31 cellular contexts compared by ENCODE assay signal in the genomic region with DNA sequence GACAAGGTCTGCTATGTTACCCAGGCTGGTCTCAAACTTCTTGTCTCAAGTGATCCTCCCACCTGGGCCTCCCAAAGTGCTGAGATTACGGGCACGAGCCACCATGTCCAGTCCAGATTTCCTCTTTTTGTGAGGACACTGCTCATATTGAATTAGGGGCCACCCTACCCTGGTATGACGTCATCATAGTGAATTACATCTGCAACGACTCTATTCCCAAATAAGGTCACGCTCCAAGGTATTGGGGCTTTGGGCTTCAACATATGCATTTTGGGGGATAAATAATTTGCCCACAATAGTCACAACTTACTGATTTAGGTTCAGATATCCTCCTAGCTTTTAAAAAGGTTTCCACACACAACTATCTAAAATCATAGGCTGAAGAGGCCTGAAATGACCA. TPM values are rescaled to one million over a fixed set of nuclear protein-coding genes. Genes with fewer than 3 reads are reported as not detected.
"Had no signal": no experiment of that assay in that cellular context is flagged by ENCODE, and none has a peak within 500 bp of the region (broad histone marks: within the 10 kb centered on the region; RNA-seq: fewer than 3 reads in every experiment).

No MANE protein-coding gene starts in this region.

- H3K9me3 ChIP-seq: neutrophil, pancreas, prostate gland, suprapubic skin, testis, transverse colon had no signal

- H3K4me3 Mint-ChIP-seq: naive thymus-derived CD8-positive, alpha-beta T cell; natural killer cell treated with Interleukin-12 subunit alpha and Interleukin-12 subunit beta and Interleukin-15 and Interleukin-18, amount 100 ng/mL, for 72 hours; nephron progenitor cell; neural crest cell; stimulated activated memory B cell treated with anti-CD40 and anti-IgM and Interleukin-4, amounts not matched to agents 10 μg/mL and 1 μg/mL and 100 μg/mL, for 72 hours; stimulated activated naive CD8-positive, alpha-beta T cell treated with anti-CD3 and anti-CD28 coated beads, Interleukin-15, amount 100 ng/mL, for 72 hours; type B pancreatic cell had no signal

- H3K36me3 ChIP-seq: neutrophil, pancreas, prostate gland, spleen, suprapubic skin, tibial artery, transverse colon, upper lobe of right lung, uterus had no signal

- FAIRE-seq: pancreas had no signal

- H3K36me3 Mint-ChIP-seq: stimulated activated memory B cell treated with anti-CD40 and anti-IgM and Interleukin-4, amounts not matched to agents 10 μg/mL and 1 μg/mL and 100 μg/mL, for 72 hours; type B pancreatic cell had no signal

- DNase-seq: naive thymus-derived CD8-positive, alpha-beta T cell; nephron progenitor cell; nucleus accumbens; pancreas; retina; right cardiac atrium; spleen; stimulated activated CD4-positive, alpha-beta T cell treated with anti-CD3 and anti-CD28 coated beads, Interleukin-12 subunit alpha, Interleukin-12 subunit beta, amount 100 ng/mL, for 4 hours; stimulated activated CD4-positive, alpha-beta T cell treated with anti-CD3 and anti-CD28 coated beads, Interleukin-1b, Interleukin-23, amount 100 ng/mL, for 48 hours; stimulated activated CD4-positive, alpha-beta T cell treated with anti-CD3 and anti-CD28 coated beads, Interleukin-4, amount 100 ng/mL, for 1 hour; stimulated activated CD4-positive, alpha-beta T cell treated with anti-CD3 and anti-CD28 coated beads, Interleukin-4, amount 100 ng/mL, for 4 hours; stimulated activated CD8-positive, alpha-beta memory T cell treated with anti-CD3 and anti-CD28 coated beads, Interleukin-4, amount 100 ng/mL, for 48 hours; stimulated activated naive CD4-positive, alpha-beta T cell; stimulated activated naive CD8-positive, alpha-beta T cell treated with anti-CD3 and anti-CD28 coated beads, Interleukin-15, amount 100 ng/mL, for 72 hours; stimulated activated naive CD8-positive, alpha-beta T cell treated with anti-CD3 and anti-CD28 coated beads, Interleukin-15, Interleukin-2, amounts not matched to agents 100 U/mL and 50 U/mL, for 24 hours; substantia nigra; testis; tibial artery; transverse colon; upper lobe of right lung; uterus had no signal

- H3K27ac ChIP-seq: neutrophil, pancreas, prostate gland, skin epidermis, spleen, suprapubic skin, testis, tibial artery, transverse colon, upper lobe of right lung, uterus had no signal

- H3K4me1 ChIP-seq: pancreas, prostate gland, spleen, suprapubic skin, testis, tibial artery, transverse colon, upper lobe of right lung, uterus had no signal

- ATAC-seq: naive thymus-derived CD8-positive, alpha-beta T cell; natural killer cell treated with Interleukin-12 subunit alpha and Interleukin-12 subunit beta and Interleukin-15 and Interleukin-18, amount 100 ng/mL, for 72 hours; pancreas; sciatic nerve; stimulated activated memory B cell treated with anti-CD40 and anti-IgM and Interleukin-4, amounts not matched to agents 10 μg/mL and 1 μg/mL and 100 μg/mL, for 72 hours; stimulated activated naive CD8-positive, alpha-beta T cell treated with anti-CD3 and anti-CD28 coated beads, Interleukin-15, amount 100 ng/mL, for 72 hours; stimulated activated naive CD8-positive, alpha-beta T cell treated with anti-CD3 and anti-CD28 coated beads, Interleukin-15, Interleukin-2, amounts not matched to agents 100 U/mL and 50 U/mL, for 24 hours; upper lobe of right lung had no signal

- H3K27me3 ChIP-seq: neutrophil, pancreas, spleen, suprapubic skin, testis, tibial artery, transverse colon, upper lobe of right lung, uterus had no signal

- H3K4me2 ChIP-seq: smooth muscle cell had no signal

- H3K4me3 ChIP-seq: pancreas, prostate gland, skin epidermis, smooth muscle cell, spleen, suprapubic skin, testis, tibial artery, transverse colon, upper lobe of right lung, uterus had no signal

- H3K4me1 Mint-ChIP-seq: naive thymus-derived CD8-positive, alpha-beta T cell; neural crest cell; stimulated activated memory B cell treated with anti-CD40 and anti-IgM and Interleukin-4, amounts not matched to agents 10 μg/mL and 1 μg/mL and 100 μg/mL, for 72 hours; stimulated activated naive CD8-positive, alpha-beta T cell treated with anti-CD3 and anti-CD28 coated beads, Interleukin-15, amount 100 ng/mL, for 72 hours had no signal

- H3K27me3 Mint-ChIP-seq: natural killer cell treated with Interleukin-12 subunit alpha and Interleukin-12 subunit beta and Interleukin-15 and Interleukin-18, amount 100 ng/mL, for 72 hours; stimulated activated memory B cell treated with anti-CD40 and anti-IgM and Interleukin-4, amounts not matched to agents 10 μg/mL and 1 μg/mL and 100 μg/mL, for 72 hours; type B pancreatic cell had no signal

- H3K27ac Mint-ChIP-seq: naive thymus-derived CD8-positive, alpha-beta T cell; natural killer cell treated with Interleukin-12 subunit alpha and Interleukin-12 subunit beta and Interleukin-15 and Interleukin-18, amount 100 ng/mL, for 72 hours; stimulated activated memory B cell treated with anti-CD40 and anti-IgM and Interleukin-4, amounts not matched to agents 10 μg/mL and 1 μg/mL and 100 μg/mL, for 72 hours; stimulated activated naive CD8-positive, alpha-beta T cell treated with anti-CD3 and anti-CD28 coated beads, Interleukin-15, amount 100 ng/mL, for 72 hours; type B pancreatic cell had no signal

RNA-seq across cellular contexts. Expression of gene SLC15A1, which starts 9.5 kb away (rescaled TPM):
- total RNA-seq: naive thymus-derived CD8-positive, alpha-beta T cell; natural killer cell treated with Interleukin-12 subunit alpha and Interleukin-12 subunit beta and Interleukin-15 and Interleukin-18, amount 100 ng/mL, for 72 hours; neural crest cell; spleen; upper lobe of right lung had no signal
- polyA plus RNA-seq: naive thymus-derived CD8-positive, alpha-beta T cell; right cardiac atrium had no signal
